Comparison of ENCODE assay signal across 8 cellular contexts in genomic region chr4:112704991-112705845, GRCh38.
A peak's percentile ranks its signal among the peaks of the same experiment; 100 is the strongest.
DNase-seq lines count a peak whose midpoint lies in the region; ATAC-seq, FAIRE-seq and TF ChIP-seq lines count a peak whose summit lies in the region.

No MANE protein-coding gene starts in this region.

- peaks cover 3% of the 10 kb centered on the region for H3K36me3 Mint-ChIP-seq in activated T-helper 1 cell treated with anti-CD3 and anti-CD28 coated beads, Interleukin-12 subunit alpha, Interleukin-12 subunit beta, Interleukin-2, Interleukin-4 antibody, amounts not matched to agents 30 ng/mL and 10 ng/mL and 1 ng/mL, durations not matched to agents 14 hours and 24 hours and 36 hours (ENCODE audit: low read depth)

- peak overlapping the region; percentile 38 for H3K27ac Mint-ChIP-seq in activated T-helper 1 cell treated with anti-CD3 and anti-CD28 coated beads, Interleukin-12 subunit alpha, Interleukin-12 subunit beta, Interleukin-2, Interleukin-4 antibody, amounts not matched to agents 30 ng/mL and 10 ng/mL and 1 ng/mL, durations not matched to agents 14 hours and 24 hours and 36 hours

- H3K4me1 Mint-ChIP-seq in activated T-helper 1 cell treated with anti-CD3 and anti-CD28 coated beads, Interleukin-12 subunit alpha, Interleukin-12 subunit beta, Interleukin-2, Interleukin-4 antibody, amounts not matched to agents 30 ng/mL and 10 ng/mL and 1 ng/mL, durations not matched to agents 14 hours and 24 hours and 36 hours (ENCODE audit: low read depth) = peaks cover 23% of the 10 kb centered on the region

- no peak for FAIRE-seq in RCC 7860 (lab: Jason Lieb, UNC)
- no peak for FAIRE-seq in D721Med (lab: Jason Lieb, UNC)

- peak; percentile 16 for ATAC-seq in GM19324 (IDR thresholded peaks at IDR 0.05; ENCODE audit: low FRiP score, unreplicated experiment)

- H3K4me3 ChIP-seq in BJ (ENCODE audit: low read depth, low read length) (peak overlapping the region; percentile 17), KMS-11 (IDR thresholded peaks at IDR 0.05; ENCODE audit: insufficient read depth, low read depth, low read length) (no peak overlapping the region)

- peak overlapping the region; percentile 25; the same call in 1 of the 2 replicates for H3K4me2 ChIP-seq in KMS-11

- H2AFZ ChIP-seq in KMS-11 (ENCODE audit: low read depth) = peak overlapping the region; percentile 36; the same call in 1 of the 2 replicates

- H3K9me3 Mint-ChIP-seq in activated T-helper 1 cell treated with anti-CD3 and anti-CD28 coated beads, Interleukin-12 subunit alpha, Interleukin-12 subunit beta, Interleukin-2, Interleukin-4 antibody, amounts not matched to agents 30 ng/mL and 10 ng/mL and 1 ng/mL, durations not matched to agents 14 hours and 24 hours and 36 hours = no peaks in the 10 kb centered on the region

- POLR2A ChIA-PET in BJ (lab: Charles Lee) = no interaction called here

- H3K79me2 ChIP-seq in KMS-11 (ENCODE audit: insufficient read depth, low read depth) = no peaks in the 10 kb centered on the region

- H3K36me3 ChIP-seq in BJ (ENCODE audit: control insufficient read depth, insufficient read depth, low read length) (no peaks in the 10 kb centered on the region), KMS-11 (ENCODE audit: insufficient read depth) (no peaks in the 10 kb centered on the region)

- H3K27me3 Mint-ChIP-seq in activated T-helper 1 cell treated with anti-CD3 and anti-CD28 coated beads, Interleukin-12 subunit alpha, Interleukin-12 subunit beta, Interleukin-2, Interleukin-4 antibody, amounts not matched to agents 30 ng/mL and 10 ng/mL and 1 ng/mL, durations not matched to agents 14 hours and 24 hours and 36 hours (ENCODE audit: insufficient read depth) = peaks cover 57% of the 10 kb centered on the region

- DNase-seq in BJ (ENCODE audit: low read depth) (peak; percentile 1), globus pallidus (ENCODE audit: low spot score) (peak; percentile 10), nucleus accumbens (lab: John Stamatoyannopoulos, UW) (peak in 41 of 56 donors; percentile 1 to 47 (median 9)), RCC 7860 (ENCODE audit: low spot score) (no peak), D721Med (ENCODE audit: insufficient read length, low spot score) (no peak)
- no peak for DNase-seq in activated T-helper 1 cell treated with anti-CD3 and anti-CD28 coated beads, Interleukin-12 subunit alpha, Interleukin-12 subunit beta, Interleukin-2, Interleukin-4 antibody, amounts not matched to agents 30 ng/mL and 10 ng/mL and 1 ng/mL, durations not matched to agents 14 hours and 24 hours and 36 hours (ENCODE audit: low spot score)

- peaks cover 16% of the 10 kb centered on the region for H3K27me3 ChIP-seq in BJ (ENCODE audit: control insufficient read depth, insufficient read depth, low read length)
- 0 out of 2 replicates have a peak, but pooled peaks cover 4% of the 10 kb centered on the region for H3K27me3 ChIP-seq in KMS-11 (ENCODE audit: insufficient read depth, low read depth)

- peak overlapping the region; percentile 89 for H3K4me3 Mint-ChIP-seq in activated T-helper 1 cell treated with anti-CD3 and anti-CD28 coated beads, Interleukin-12 subunit alpha, Interleukin-12 subunit beta, Interleukin-2, Interleukin-4 antibody, amounts not matched to agents 30 ng/mL and 10 ng/mL and 1 ng/mL, durations not matched to agents 14 hours and 24 hours and 36 hours

- no peaks in the 10 kb centered on the region for H4K20me1 ChIP-seq in KMS-11 (ENCODE audit: insufficient read depth)

- no peak overlapping the region for H3K27ac ChIP-seq in KMS-11

- CTCF ChIA-PET in BJ (lab: Yijun Ruan, JAX) = interaction anchor here (0.6 to 1.5 kb wide), 2 partner anchors 14 to 1865 kb away, joined by 3 to 5 read pairs; no protein-coding TSS in a partner anchor

- no peak overlapping the region for H3K9ac ChIP-seq in KMS-11

- peaks cover 4% of the 10 kb centered on the region for H3K4me1 ChIP-seq in KMS-11 (ENCODE audit: low read depth, poor library complexity, severe bottlenecking)

- intact Hi-C loops in activated T-helper 1 cell treated with anti-CD3 and anti-CD28 coated beads, Interleukin-12 subunit alpha, Interleukin-12 subunit beta, Interleukin-2, Interleukin-4 antibody, amounts not matched to agents 30 ng/mL and 10 ng/mL and 1 ng/mL, durations not matched to agents 14 hours and 24 hours and 36 hours (cut with micrococcal nuclease) = no loop called here

- TF ChIP-seq CTCF in BJ (IDR thresholded peaks at IDR 0.05; ENCODE audit: insufficient read depth, low read depth, low read length) (no peak), KMS-11 (conservative IDR thresholded peaks at IDR 0.05; ENCODE audit: low read depth, low read length) (no peak), D721Med (IDR thresholded peaks at IDR 0.05; ENCODE audit: insufficient read depth, missing control alignments) (no peak)

Comparison
In these comparisons a context has a peak if more than half of its experiments do, and no peak if none do; other contexts are left out.
1. DNase-seq: peak in BJ (single experiment), globus pallidus (single experiment) and nucleus accumbens (41 of 56); none in activated T-helper 1 cell treated with anti-CD3 and anti-CD28 coated beads, Interleukin-12 subunit alpha, Interleukin-12 subunit beta, Interleukin-2, Interleukin-4 antibody, amounts not matched to agents 30 ng/mL and 10 ng/mL and 1 ng/mL, durations not matched to agents 14 hours and 24 hours and 36 hours (single experiment), RCC 7860 (single experiment) and D721Med (single experiment).